ENCODE assay signal across 9 cellular contexts in the genomic region with DNA sequence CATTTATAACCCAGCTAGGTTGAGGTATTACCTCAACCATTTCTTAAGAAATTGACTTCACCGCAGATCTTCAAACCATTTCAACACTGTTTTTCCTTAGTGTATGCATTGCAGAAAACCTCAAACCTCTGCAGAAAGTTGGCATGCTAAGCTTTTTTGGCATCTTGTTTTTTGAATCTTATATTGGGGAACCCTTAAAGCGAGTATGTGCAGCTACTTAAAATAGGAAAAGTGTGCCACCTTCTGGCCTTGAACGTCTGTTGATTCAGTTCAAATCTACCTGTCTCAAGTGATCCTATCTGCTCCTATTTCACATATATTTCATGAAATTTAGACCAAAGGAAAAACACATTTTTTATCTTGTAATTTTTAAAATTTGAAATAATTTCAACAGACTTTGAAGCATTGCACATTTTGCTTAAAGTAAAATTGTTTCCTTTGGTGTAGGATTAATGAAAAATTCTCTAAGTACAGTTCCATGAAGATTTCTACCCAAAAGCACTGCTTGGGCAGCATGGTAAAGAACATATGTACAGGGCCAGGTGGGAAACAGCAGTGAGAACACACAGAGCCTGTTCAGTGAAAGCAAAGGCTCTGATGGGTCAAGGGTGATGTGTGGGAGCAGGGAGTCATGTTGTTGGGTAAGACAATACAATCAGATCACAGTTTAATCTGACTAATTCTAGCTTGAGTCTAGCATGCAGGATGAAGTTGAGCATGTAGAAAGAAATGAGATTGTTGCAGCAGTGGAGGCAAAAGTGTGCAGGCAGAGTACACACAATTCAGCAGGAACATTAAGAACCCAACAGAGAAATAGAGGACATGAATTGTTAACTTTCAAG. TPM values are rescaled to one million over a fixed set of nuclear protein-coding genes. Genes with fewer than 3 reads are reported as not detected.
DNase-seq lines count a peak whose midpoint lies in the region; ATAC-seq and TF ChIP-seq lines count a peak whose summit lies in the region.
"Had no signal": no experiment of that assay in that cellular context is flagged by ENCODE, and none has a peak within 500 bp of the region (broad histone marks: within the 10 kb centered on the region; RNA-seq: fewer than 3 reads in every experiment).

No MANE protein-coding gene starts in this region.

- CTCF ChIA-PET in activated CD8-positive, alpha-beta T cell treated with anti-CD3 and anti-CD28 coated beads for 36 hours (lab: Charles Lee), result interaction anchor here (0.5 to 5.8 kb wide), 41 partner anchors 11 to 861 kb away, joined by 3 to 134 read pairs (median 4); a partner anchor contains a TSS

- peaks cover 72% of the 10 kb centered on the region for H3K4me1 Mint-ChIP-seq in activated CD8-positive, alpha-beta T cell treated with anti-CD3 and anti-CD28 coated beads for 36 hours (ENCODE audit: low read depth)

- intact Hi-C loops in activated CD8-positive, alpha-beta T cell treated with anti-CD3 and anti-CD28 coated beads for 36 hours (cut with micrococcal nuclease), result loop anchor here (2.0 to 5.0 kb wide), 2 partner anchors 56 to 83 kb away; a partner anchor contains a TSS

- no peaks in the 10 kb centered on the region for H3K27me3 Mint-ChIP-seq in activated CD8-positive, alpha-beta T cell treated with anti-CD3 and anti-CD28 coated beads for 36 hours

- ATAC-seq in HG03342 (IDR thresholded peaks at IDR 0.05; ENCODE audit: unreplicated experiment) (peak; percentile 59), GM21381 (IDR thresholded peaks at IDR 0.05; ENCODE audit: unreplicated experiment) (no peak)
- ATAC-seq in activated CD8-positive, alpha-beta T cell treated with anti-CD3 and anti-CD28 coated beads for 36 hours, result peak; percentile 6

- H3K9me3 Mint-ChIP-seq in activated CD8-positive, alpha-beta T cell treated with anti-CD3 and anti-CD28 coated beads for 36 hours, result peaks cover 6% of the 10 kb centered on the region

- H3K4me3 Mint-ChIP-seq in activated CD8-positive, alpha-beta T cell treated with anti-CD3 and anti-CD28 coated beads for 36 hours, result no peak overlapping the region

- POLR2A ChIA-PET in activated CD8-positive, alpha-beta T cell treated with anti-CD3 and anti-CD28 coated beads for 36 hours (lab: Charles Lee), result interaction anchor here (0.9 to 5.4 kb wide), 7 partner anchors 12 to 134 kb away, joined by 3 to 58 read pairs (median 5); a partner anchor contains a TSS

- H3K36me3 Mint-ChIP-seq in activated CD8-positive, alpha-beta T cell treated with anti-CD3 and anti-CD28 coated beads for 36 hours (ENCODE audit: low read depth), result peaks cover 42% of the 10 kb centered on the region

- H3K4me3 ChIP-seq in fibroblast of the aortic adventitia (ENCODE audit: low read depth, low read length), result no peak overlapping the region
- H3K4me3 ChIP-seq: BLaER1 treated with 17β-estradiol and CSF1 and Interleukin-3, amounts not matched to agents 10 nM and 100 nM had no signal

- peak overlapping the region; percentile 44 for H3K27ac Mint-ChIP-seq in activated CD8-positive, alpha-beta T cell treated with anti-CD3 and anti-CD28 coated beads for 36 hours

- peak; percentile 79 for TF ChIP-seq CTCF in activated CD8-positive, alpha-beta T cell treated with anti-CD3 and anti-CD28 coated beads for 36 hours (IDR thresholded peaks at IDR 0.05)
- TF ChIP-seq CTCF in fibroblast of the aortic adventitia (IDR thresholded peaks at IDR 0.05; ENCODE audit: insufficient read depth, low read length), result peak; percentile 59

- DNase-seq in NK-92 treated with Interleukin-12 subunit alpha and Interleukin-12 subunit beta, amount 100 ng/mL, for 24 hours (lab: John Stamatoyannopoulos, UW), result peak; percentile 27
- DNase-seq in NK-92 (lab: John Stamatoyannopoulos, UW; ENCODE audit: unreplicated experiment) (no peak), NCI-H524 treated with DMSO at 0.1 percent for 48 hours (lab: John Stamatoyannopoulos, UW) (peak; percentile 31), fibroblast of the aortic adventitia (ENCODE audit: low read depth) (peak; percentile 90), non-pigmented ciliary epithelial cell (ENCODE audit: low read depth) (peak; percentile 41)
- DNase-seq in activated CD8-positive, alpha-beta T cell treated with anti-CD3 and anti-CD28 coated beads for 36 hours, result peak; percentile 79

RNA-seq across cellular contexts. Expression of a gene that starts 17.2 kb away (rescaled TPM):
- 10 to 100 TPM; 25.3 to 27.1 TPM for total RNA-seq in activated CD8-positive, alpha-beta T cell treated with anti-CD3 and anti-CD28 coated beads for 36 hours
- total RNA-seq in fibroblast of the aortic adventitia (ENCODE audit: low replicate concordance), result 4.1 and 4.5 TPM in 2 replicates

RNA-seq across cellular contexts. Expression of a gene that starts 48.4 kb away (rescaled TPM):
- total RNA-seq in activated CD8-positive, alpha-beta T cell treated with anti-CD3 and anti-CD28 coated beads for 36 hours, result 10 to 100 TPM; 62.5 to 65.3 TPM
- total RNA-seq in fibroblast of the aortic adventitia (ENCODE audit: low replicate concordance), result 20.0 and 25.2 TPM in 2 replicates
